6 cellular contexts compared by ENCODE assay signal in genomic region chrY:26254262-26254661, GRCh38.
DNase-seq lines count a peak whose midpoint lies in the region; ATAC-seq and TF ChIP-seq lines count a peak whose summit lies in the region.
"Not testable (repeated sequence)": the region's sequence is repeated elsewhere in the genome, so short reads cannot be mapped to it uniquely, and the experiment has no call there.

No MANE protein-coding gene starts in this region.

- H3K9me3 ChIP-seq in RWPE2 (ENCODE audit: severe bottlenecking); heart right ventricle; right lobe of liver; upper lobe of right lung: not testable (repeated sequence)

- intact Hi-C loops in Right ventricle myocardium superior (cut with DNase I); heart right ventricle (cut with DNase I); right lobe of liver (cut with DNase I); upper lobe of right lung (cut with DNase I): not testable (repeated sequence)

- H3K36me3 ChIP-seq in RWPE2 (ENCODE audit: low read depth); heart right ventricle; right lobe of liver; upper lobe of right lung: not testable (repeated sequence)

- not testable (repeated sequence) for H3K4me3 ChIP-seq in RWPE2 (ENCODE audit: severe bottlenecking); heart right ventricle; right lobe of liver; upper lobe of right lung

- not testable (repeated sequence) for DNase-seq in RWPE2 (ENCODE audit: low spot score); Right ventricle myocardium superior; heart right ventricle; left lobe of liver (ENCODE audit: low spot score); right lobe of liver; upper lobe of right lung

- H3K27me3 ChIP-seq in RWPE2 (ENCODE audit: insufficient read depth, poor library complexity, severe bottlenecking); heart right ventricle; right lobe of liver; upper lobe of right lung: not testable (repeated sequence)

- H3K27ac ChIP-seq in RWPE2 (ENCODE audit: poor library complexity, severe bottlenecking); heart right ventricle; right lobe of liver; upper lobe of right lung: not testable (repeated sequence)

- ATAC-seq in RWPE2 (ENCODE audit: low read depth) (peak; percentile 91), Right ventricle myocardium superior (ENCODE audit: poor library complexity) (peak; percentile 90), heart right ventricle (peak in 6 of 8 donors; percentile 61 to 98 (median 88)), left lobe of liver (peak; percentile 48), right lobe of liver (peak; percentile 49 to 67 (median 62)), upper lobe of right lung (peak; percentile 43)

- not testable (repeated sequence) for TF ChIP-seq CTCF in RWPE2 (IDR thresholded peaks at IDR 0.05; ENCODE audit: poor library complexity, severe bottlenecking); heart right ventricle (IDR thresholded peaks at IDR 0.05); right lobe of liver (IDR thresholded peaks at IDR 0.05); upper lobe of right lung (IDR thresholded peaks at IDR 0.05)

- not testable (repeated sequence) for TF ChIP-seq POLR2A in right lobe of liver (IDR thresholded peaks at IDR 0.05)

- H3K4me1 ChIP-seq in RWPE2 (ENCODE audit: insufficient read depth, poor library complexity, severe bottlenecking); heart right ventricle; right lobe of liver; upper lobe of right lung: not testable (repeated sequence)
